ENCODE assay signal across 1 cellular context in genomic region chr3:120203621-120204020, GRCh38.
TF ChIP-seq lines count a peak whose summit lies in the region.

No MANE protein-coding gene starts in this region.

TF ChIP-seq in H1, 55 proteins besides CTCF, POLR2A, EP300 and RAD21:
- TF ChIP-seq, protein P1, sequence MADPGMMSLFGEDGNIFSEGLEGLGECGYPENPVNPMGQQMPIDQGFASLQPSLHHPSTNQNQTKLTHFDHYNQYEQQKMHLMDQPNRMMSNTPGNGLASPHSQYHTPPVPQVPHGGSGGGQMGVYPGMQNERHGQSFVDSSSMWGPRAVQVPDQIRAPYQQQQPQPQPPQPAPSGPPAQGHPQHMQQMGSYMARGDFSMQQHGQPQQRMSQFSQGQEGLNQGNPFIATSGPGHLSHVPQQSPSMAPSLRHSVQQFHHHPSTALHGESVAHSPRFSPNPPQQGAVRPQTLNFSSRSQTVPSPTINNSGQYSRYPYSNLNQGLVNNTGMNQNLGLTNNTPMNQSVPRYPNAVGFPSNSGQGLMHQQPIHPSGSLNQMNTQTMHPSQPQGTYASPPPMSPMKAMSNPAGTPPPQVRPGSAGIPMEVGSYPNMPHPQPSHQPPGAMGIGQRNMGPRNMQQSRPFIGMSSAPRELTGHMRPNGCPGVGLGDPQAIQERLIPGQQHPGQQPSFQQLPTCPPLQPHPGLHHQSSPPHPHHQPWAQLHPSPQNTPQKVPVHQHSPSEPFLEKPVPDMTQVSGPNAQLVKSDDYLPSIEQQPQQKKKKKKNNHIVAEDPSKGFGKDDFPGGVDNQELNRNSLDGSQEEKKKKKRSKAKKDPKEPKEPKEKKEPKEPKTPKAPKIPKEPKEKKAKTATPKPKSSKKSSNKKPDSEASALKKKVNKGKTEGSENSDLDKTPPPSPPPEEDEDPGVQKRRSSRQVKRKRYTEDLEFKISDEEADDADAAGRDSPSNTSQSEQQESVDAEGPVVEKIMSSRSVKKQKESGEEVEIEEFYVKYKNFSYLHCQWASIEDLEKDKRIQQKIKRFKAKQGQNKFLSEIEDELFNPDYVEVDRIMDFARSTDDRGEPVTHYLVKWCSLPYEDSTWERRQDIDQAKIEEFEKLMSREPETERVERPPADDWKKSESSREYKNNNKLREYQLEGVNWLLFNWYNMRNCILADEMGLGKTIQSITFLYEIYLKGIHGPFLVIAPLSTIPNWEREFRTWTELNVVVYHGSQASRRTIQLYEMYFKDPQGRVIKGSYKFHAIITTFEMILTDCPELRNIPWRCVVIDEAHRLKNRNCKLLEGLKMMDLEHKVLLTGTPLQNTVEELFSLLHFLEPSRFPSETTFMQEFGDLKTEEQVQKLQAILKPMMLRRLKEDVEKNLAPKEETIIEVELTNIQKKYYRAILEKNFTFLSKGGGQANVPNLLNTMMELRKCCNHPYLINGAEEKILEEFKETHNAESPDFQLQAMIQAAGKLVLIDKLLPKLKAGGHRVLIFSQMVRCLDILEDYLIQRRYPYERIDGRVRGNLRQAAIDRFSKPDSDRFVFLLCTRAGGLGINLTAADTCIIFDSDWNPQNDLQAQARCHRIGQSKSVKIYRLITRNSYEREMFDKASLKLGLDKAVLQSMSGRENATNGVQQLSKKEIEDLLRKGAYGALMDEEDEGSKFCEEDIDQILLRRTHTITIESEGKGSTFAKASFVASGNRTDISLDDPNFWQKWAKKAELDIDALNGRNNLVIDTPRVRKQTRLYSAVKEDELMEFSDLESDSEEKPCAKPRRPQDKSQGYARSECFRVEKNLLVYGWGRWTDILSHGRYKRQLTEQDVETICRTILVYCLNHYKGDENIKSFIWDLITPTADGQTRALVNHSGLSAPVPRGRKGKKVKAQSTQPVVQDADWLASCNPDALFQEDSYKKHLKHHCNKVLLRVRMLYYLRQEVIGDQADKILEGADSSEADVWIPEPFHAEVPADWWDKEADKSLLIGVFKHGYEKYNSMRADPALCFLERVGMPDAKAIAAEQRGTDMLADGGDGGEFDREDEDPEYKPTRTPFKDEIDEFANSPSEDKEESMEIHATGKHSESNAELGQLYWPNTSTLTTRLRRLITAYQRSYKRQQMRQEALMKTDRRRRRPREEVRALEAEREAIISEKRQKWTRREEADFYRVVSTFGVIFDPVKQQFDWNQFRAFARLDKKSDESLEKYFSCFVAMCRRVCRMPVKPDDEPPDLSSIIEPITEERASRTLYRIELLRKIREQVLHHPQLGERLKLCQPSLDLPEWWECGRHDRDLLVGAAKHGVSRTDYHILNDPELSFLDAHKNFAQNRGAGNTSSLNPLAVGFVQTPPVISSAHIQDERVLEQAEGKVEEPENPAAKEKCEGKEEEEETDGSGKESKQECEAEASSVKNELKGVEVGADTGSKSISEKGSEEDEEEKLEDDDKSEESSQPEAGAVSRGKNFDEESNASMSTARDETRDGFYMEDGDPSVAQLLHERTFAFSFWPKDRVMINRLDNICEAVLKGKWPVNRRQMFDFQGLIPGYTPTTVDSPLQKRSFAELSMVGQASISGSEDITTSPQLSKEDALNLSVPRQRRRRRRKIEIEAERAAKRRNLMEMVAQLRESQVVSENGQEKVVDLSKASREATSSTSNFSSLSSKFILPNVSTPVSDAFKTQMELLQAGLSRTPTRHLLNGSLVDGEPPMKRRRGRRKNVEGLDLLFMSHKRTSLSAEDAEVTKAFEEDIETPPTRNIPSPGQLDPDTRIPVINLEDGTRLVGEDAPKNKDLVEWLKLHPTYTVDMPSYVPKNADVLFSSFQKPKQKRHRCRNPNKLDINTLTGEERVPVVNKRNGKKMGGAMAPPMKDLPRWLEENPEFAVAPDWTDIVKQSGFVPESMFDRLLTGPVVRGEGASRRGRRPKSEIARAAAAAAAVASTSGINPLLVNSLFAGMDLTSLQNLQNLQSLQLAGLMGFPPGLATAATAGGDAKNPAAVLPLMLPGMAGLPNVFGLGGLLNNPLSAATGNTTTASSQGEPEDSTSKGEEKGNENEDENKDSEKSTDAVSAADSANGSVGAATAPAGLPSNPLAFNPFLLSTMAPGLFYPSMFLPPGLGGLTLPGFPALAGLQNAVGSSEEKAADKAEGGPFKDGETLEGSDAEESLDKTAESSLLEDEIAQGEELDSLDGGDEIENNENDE (IDR thresholded peaks at IDR 0.05; ENCODE audit: insufficient replicate concordance, low read length) = no peak
- TF ChIP-seq SIRT6 (IDR thresholded peaks at IDR 0.05; ENCODE audit: low read length) (no peak), ZNF274 (IDR thresholded peaks at IDR 0.05; ENCODE audit: borderline replicate concordance, extremely low read depth, low read length) (no peak), SP2 (IDR thresholded peaks at IDR 0.05; ENCODE audit: low read length) (no peak), RFX5 (IDR thresholded peaks at IDR 0.05; ENCODE audit: borderline replicate concordance, low read depth, low read length) (no peak), GABPA (IDR thresholded peaks at IDR 0.05; ENCODE audit: borderline replicate concordance, insufficient read depth, low read length) (no peak), SIX5 (IDR thresholded peaks at IDR 0.05; ENCODE audit: low read depth, low read length) (no peak), TAF1 (IDR thresholded peaks at IDR 0.05; ENCODE audit: low read depth, low read length) (no peak), GTF2F1 (IDR thresholded peaks at IDR 0.05; ENCODE audit: borderline replicate concordance, low read depth, low read length) (no peak), NANOG (IDR thresholded peaks at IDR 0.05; ENCODE audit: insufficient read depth, low read depth, low read length, poor library complexity, severe bottlenecking) (no peak), CBX5 (IDR thresholded peaks at IDR 0.05; ENCODE audit: low read depth, low read length) (no peak), SIN3A (conservative IDR thresholded peaks at IDR 0.05 in 1 of 2, IDR thresholded peaks at IDR 0.05 in 1 of 2; ENCODE audit: low read depth in 1 of 2, low read length in 2 of 2) (no peak)
- TF ChIP-seq, protein P2, sequence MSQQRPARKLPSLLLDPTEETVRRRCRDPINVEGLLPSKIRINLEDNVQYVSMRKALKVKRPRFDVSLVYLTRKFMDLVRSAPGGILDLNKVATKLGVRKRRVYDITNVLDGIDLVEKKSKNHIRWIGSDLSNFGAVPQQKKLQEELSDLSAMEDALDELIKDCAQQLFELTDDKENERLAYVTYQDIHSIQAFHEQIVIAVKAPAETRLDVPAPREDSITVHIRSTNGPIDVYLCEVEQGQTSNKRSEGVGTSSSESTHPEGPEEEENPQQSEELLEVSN (IDR thresholded peaks at IDR 0.05) = no peak
